ENCODE assay signal across 14 cellular contexts in genomic region chr13:113746671-113747070, GRCh38.
"Had no signal": no experiment of that assay in that cellular context is flagged by ENCODE, and none has a peak within 500 bp of the region (broad histone marks: within the 10 kb centered on the region; RNA-seq: fewer than 3 reads in every experiment).

No MANE protein-coding gene starts in this region.

- FAIRE-seq: colon, keratinocyte had no signal

- H3K27ac ChIP-seq: ovary, thoracic aorta, upper lobe of right lung had no signal

- DNase-seq: activated CD4-positive, CD25-positive, alpha-beta regulatory T cell treated with anti-CD3 and anti-CD28 coated beads, Interleukin-2, amount 50 U/mL, for 72 hours; activated gamma-delta T cell treated with Interleukin-2 at 50 U/mL for 16 hours; activated naive CD8-positive, alpha-beta T cell treated with anti-CD3 and anti-CD28 coated beads for 36 hours; amniotic stem cell; central memory CD4-positive, alpha-beta T cell; foreskin melanocyte; mesenchymal stem cell; naive thymus-derived CD4-positive, alpha-beta T cell; ovary; stimulated activated naive B cell treated with anti-CD40 and anti-IgM and Interleukin-4, amounts not matched to agents 10 μg/mL and 1 μg/mL and 100 μg/mL, for 72 hours; upper lobe of right lung had no signal

- H3K27me3 ChIP-seq: ovary, upper lobe of right lung had no signal

- H3K9me3 ChIP-seq: ovary, thoracic aorta, upper lobe of right lung had no signal

- H3K4me3 ChIP-seq: ovary, thoracic aorta, upper lobe of right lung had no signal

- ATAC-seq: naive thymus-derived CD4-positive, alpha-beta T cell; stimulated activated naive B cell treated with anti-CD40 and anti-IgM and Interleukin-4, amounts not matched to agents 10 μg/mL and 1 μg/mL and 100 μg/mL, for 72 hours; upper lobe of right lung had no signal

- H3K36me3 ChIP-seq: ovary, thoracic aorta, upper lobe of right lung had no signal
